In the genomic region with DNA sequence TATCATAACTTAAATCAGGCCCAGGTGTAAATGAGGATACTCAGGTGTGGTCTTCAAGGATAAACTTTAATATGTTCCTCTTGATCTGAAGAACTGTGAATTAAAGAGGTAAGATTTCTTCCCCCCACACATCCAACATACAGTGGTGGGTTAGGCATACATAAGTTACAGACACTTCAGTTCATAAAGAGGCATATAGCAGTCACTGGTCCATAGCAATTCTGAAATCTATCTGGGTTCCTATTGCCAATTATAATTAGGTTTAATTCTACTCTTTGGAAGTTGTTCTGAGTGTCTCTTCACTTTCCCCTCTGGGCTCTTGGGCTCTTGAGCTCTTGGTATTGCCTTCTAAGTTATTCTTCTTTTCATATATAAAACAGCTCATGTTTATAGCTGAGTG, we compare ENCODE assay signal across 28 cellular contexts.
"Had no signal": no experiment of that assay in that cellular context is flagged by ENCODE, and none has a peak within 500 bp of the region (broad histone marks: within the 10 kb centered on the region; RNA-seq: fewer than 3 reads in every experiment).

No MANE protein-coding gene starts in this region.

- ATAC-seq: stimulated activated effector memory CD8-positive, alpha-beta T cell treated with anti-CD3 and anti-CD28 coated beads, Interleukin-12 subunit alpha, Interleukin-12 subunit beta, amount 100 ng/mL, for 72 hours; stimulated activated memory B cell treated with anti-CD40 and anti-IgM and Interleukin-4, amounts not matched to agents 10 μg/mL and 1 μg/mL and 100 μg/mL, for 72 hours; stimulated activated naive B cell treated with anti-CD40 and anti-IgM and Interleukin-4, amounts not matched to agents 10 μg/mL and 1 μg/mL and 100 μg/mL, for 72 hours; stimulated activated naive CD8-positive, alpha-beta T cell treated with anti-CD3 and anti-CD28 coated beads, Interleukin-15, amount 100 ng/mL, for 72 hours; stimulated activated naive CD8-positive, alpha-beta T cell treated with anti-CD3 and anti-CD28 coated beads, Interleukin-15, Interleukin-2, amounts not matched to agents 100 U/mL and 50 U/mL, for 24 hours; upper lobe of right lung had no signal

- H3K4me1 Mint-ChIP-seq: stimulated activated effector memory CD8-positive, alpha-beta T cell treated with anti-CD3 and anti-CD28 coated beads, Interleukin-12 subunit alpha, Interleukin-12 subunit beta, amount 100 ng/mL, for 72 hours; stimulated activated memory B cell treated with anti-CD40 and anti-IgM and Interleukin-4, amounts not matched to agents 10 μg/mL and 1 μg/mL and 100 μg/mL, for 72 hours; stimulated activated naive B cell treated with anti-CD40 and anti-IgM and Interleukin-4, amounts not matched to agents 10 μg/mL and 1 μg/mL and 100 μg/mL, for 72 hours; stimulated activated naive CD8-positive, alpha-beta T cell treated with anti-CD3 and anti-CD28 coated beads, Interleukin-15, amount 100 ng/mL, for 72 hours had no signal

- H3K36me3 Mint-ChIP-seq: stimulated activated effector memory CD8-positive, alpha-beta T cell treated with anti-CD3 and anti-CD28 coated beads, Interleukin-12 subunit alpha, Interleukin-12 subunit beta, amount 100 ng/mL, for 72 hours; type B pancreatic cell had no signal

- H3K4me3 ChIP-seq: stomach, suprapubic skin, testis, thoracic aorta, thyroid gland, tibial artery, tibial nerve, transverse colon, upper lobe of left lung, upper lobe of right lung, uterus, vagina had no signal

- H3K36me3 ChIP-seq: stomach, suprapubic skin, thoracic aorta, thyroid gland, tibial artery, tibial nerve, transverse colon, upper lobe of left lung, upper lobe of right lung, uterus, vagina had no signal

- H3K27me3 ChIP-seq: suprapubic skin, testis, thyroid gland, tibial artery, tibial nerve, transverse colon, upper lobe of left lung, uterus, vagina had no signal

- H3K9me3 ChIP-seq: suprapubic skin, testis, thoracic aorta, thyroid gland had no signal

- H3K4me3 Mint-ChIP-seq: stimulated activated effector memory CD8-positive, alpha-beta T cell treated with anti-CD3 and anti-CD28 coated beads, Interleukin-12 subunit alpha, Interleukin-12 subunit beta, amount 100 ng/mL, for 72 hours; stimulated activated memory B cell treated with anti-CD40 and anti-IgM and Interleukin-4, amounts not matched to agents 10 μg/mL and 1 μg/mL and 100 μg/mL, for 72 hours; stimulated activated naive B cell treated with anti-CD40 and anti-IgM and Interleukin-4, amounts not matched to agents 10 μg/mL and 1 μg/mL and 100 μg/mL, for 72 hours; stimulated activated naive CD8-positive, alpha-beta T cell treated with anti-CD3 and anti-CD28 coated beads, Interleukin-15, amount 100 ng/mL, for 72 hours; stimulated activated naive CD8-positive, alpha-beta T cell treated with anti-CD3 and anti-CD28 coated beads, Interleukin-15, Interleukin-2, amounts not matched to agents 100 ng/mL and 50 ng/mL, for 24 hours; type B pancreatic cell had no signal

- H3K4me1 ChIP-seq: stomach, suprapubic skin, testis, tibial nerve, transverse colon, upper lobe of right lung, uterus, vagina had no signal

- DNase-seq: stimulated activated CD4-positive, alpha-beta T cell treated with anti-CD3 and anti-CD28 coated beads, Interleukin-2, amount 100 ng/mL, for 48 hours; stimulated activated CD4-positive, alpha-beta T cell treated with anti-CD3 and anti-CD28 coated beads, Interleukin-4, amount 100 ng/mL, for 1 hour; stimulated activated CD4-positive, alpha-beta T cell treated with anti-CD3 and anti-CD28 coated beads, Interleukin-4, amount 100 ng/mL, for 24 hours; stimulated activated CD4-positive, alpha-beta T cell treated with anti-CD3 and anti-CD28 coated beads, Interleukin-4, amount 100 ng/mL, for 4 hours; stimulated activated CD8-positive, alpha-beta memory T cell treated with anti-CD3 and anti-CD28 coated beads, Interleukin-4, amount 100 ng/mL, for 48 hours; stimulated activated naive B cell treated with anti-CD40 and anti-IgM and Interleukin-4, amounts not matched to agents 10 μg/mL and 1 μg/mL and 100 μg/mL, for 72 hours; stimulated activated naive CD4-positive, alpha-beta T cell; stimulated activated naive CD4-positive, alpha-beta T cell treated with Interleukin-2 at 50 U/mL for 16 hours; stimulated activated naive CD8-positive, alpha-beta T cell treated with anti-CD3 and anti-CD28 coated beads, Interleukin-15, amount 100 ng/mL, for 72 hours; stimulated activated naive CD8-positive, alpha-beta T cell treated with anti-CD3 and anti-CD28 coated beads, Interleukin-15, Interleukin-2, amounts not matched to agents 100 U/mL and 50 U/mL, for 24 hours; stomach; substantia nigra; testis; thyroid gland; tibial artery; transverse colon; trophoblast cell; upper lobe of left lung; upper lobe of right lung; uterus had no signal

- H3K27ac Mint-ChIP-seq: stimulated activated effector memory CD8-positive, alpha-beta T cell treated with anti-CD3 and anti-CD28 coated beads, Interleukin-12 subunit alpha, Interleukin-12 subunit beta, amount 100 ng/mL, for 72 hours; stimulated activated memory B cell treated with anti-CD40 and anti-IgM and Interleukin-4, amounts not matched to agents 10 μg/mL and 1 μg/mL and 100 μg/mL, for 72 hours; stimulated activated naive B cell treated with anti-CD40 and anti-IgM and Interleukin-4, amounts not matched to agents 10 μg/mL and 1 μg/mL and 100 μg/mL, for 72 hours; stimulated activated naive CD8-positive, alpha-beta T cell treated with anti-CD3 and anti-CD28 coated beads, Interleukin-15, amount 100 ng/mL, for 72 hours; stimulated activated naive CD8-positive, alpha-beta T cell treated with anti-CD3 and anti-CD28 coated beads, Interleukin-15, Interleukin-2, amounts not matched to agents 100 ng/mL and 50 ng/mL, for 24 hours; type B pancreatic cell had no signal

- H3K27ac ChIP-seq: stomach, suprapubic skin, testis, thoracic aorta, thyroid gland, tibial artery, tibial nerve, transverse colon, upper lobe of left lung, upper lobe of right lung, uterus, vagina had no signal

- H3K27me3 Mint-ChIP-seq: type B pancreatic cell had no signal
